1 cellular context compared by ENCODE assay signal in the genomic region with DNA sequence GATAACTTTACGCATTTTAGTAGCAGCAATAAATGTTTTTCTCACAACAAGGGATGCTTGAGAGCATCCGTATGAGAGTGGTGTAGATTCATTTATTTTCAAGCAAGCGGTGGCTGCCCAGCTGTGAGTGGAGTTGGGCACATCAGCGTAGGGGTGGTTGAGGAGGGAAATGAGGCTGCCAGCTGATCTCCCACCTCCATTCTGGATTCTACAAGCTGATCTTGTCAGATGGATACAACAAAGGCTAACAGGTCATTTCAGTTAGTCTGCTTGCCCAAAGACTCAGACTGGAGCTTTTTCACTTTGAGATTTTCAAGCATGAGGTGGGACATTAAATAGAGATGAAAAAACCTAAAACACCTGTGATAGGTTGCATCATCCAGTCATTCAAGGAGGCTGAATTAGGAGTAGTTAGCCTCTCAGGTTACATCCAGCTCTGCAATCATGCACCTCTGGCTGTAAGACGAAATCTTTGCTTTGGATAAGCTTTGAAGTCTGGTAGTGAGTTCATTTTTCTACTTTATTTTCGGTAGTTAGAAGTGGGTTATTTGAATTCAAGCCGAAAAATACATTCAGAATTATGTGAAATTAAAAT.
TF ChIP-seq lines count a peak whose summit lies in the region.

No MANE protein-coding gene starts in this region.

TF ChIP-seq in GM23338, 12 proteins besides CTCF, POLR2A, EP300 and RAD21:
- TF ChIP-seq STAT1 (IDR thresholded peaks at IDR 0.05; ENCODE audit: unreplicated experiment) (no peak), POLR2AphosphoS5 (IDR thresholded peaks at IDR 0.05; ENCODE audit: low read depth) (peak; percentile 47; the same call in 1 of the 2 replicates)
